ENCODE assay signal across 16 cellular contexts in genomic region chr3:27877122-27878011, GRCh38.
DNase-seq lines count a peak whose midpoint lies in the region; ATAC-seq and TF ChIP-seq lines count a peak whose summit lies in the region.
"Had no signal": no experiment of that assay in that cellular context is flagged by ENCODE, and none has a peak within 500 bp of the region (broad histone marks: within the 10 kb centered on the region; RNA-seq: fewer than 3 reads in every experiment).

No MANE protein-coding gene starts in this region.

- H2AFZ ChIP-seq in GM23338: no peak overlapping the region

- TF ChIP-seq EP300 in upper lobe of left lung (IDR thresholded peaks at IDR 0.05): no peak

- no peaks in the 10 kb centered on the region for H3F3A ChIP-seq in GM23338 (replicated peaks; ENCODE audit: low read depth)

- H3K27me3 ChIP-seq in GM23338 (ENCODE audit: insufficient read depth) (no peaks in the 10 kb centered on the region), right lobe of liver (no peaks in the 10 kb centered on the region), upper lobe of left lung (no peaks in the 10 kb centered on the region)
- H3K27me3 ChIP-seq: thyroid gland had no signal

- H3K9me3 ChIP-seq in right lobe of liver (no peaks in the 10 kb centered on the region), upper lobe of left lung (no peaks in the 10 kb centered on the region)
- H3K9me3 ChIP-seq: thyroid gland had no signal

- H3K9me3 Mint-ChIP-seq in T-helper 1 cell treated with Interleukin-12 subunit alpha and Interleukin-12 subunit beta and Interleukin-4 antibody, amounts not matched to agents 30 μg/mL and 1 μg/mL, for 36 hours: no peaks in the 10 kb centered on the region
- no peaks in the 10 kb centered on the region for H3K9me3 Mint-ChIP-seq in GM23338
- H3K9me3 Mint-ChIP-seq in activated naive CD8-positive, alpha-beta T cell treated with anti-CD3 and anti-CD28 coated beads for 36 hours: peaks cover 2% of the 10 kb centered on the region
- H3K9me3 Mint-ChIP-seq: neural crest cell had no signal

- no peaks in the 10 kb centered on the region for H3K27me3 Mint-ChIP-seq in T-helper 1 cell treated with Interleukin-12 subunit alpha and Interleukin-12 subunit beta and Interleukin-4 antibody, amounts not matched to agents 30 μg/mL and 1 μg/mL, for 36 hours (ENCODE audit: low read depth)
- H3K27me3 Mint-ChIP-seq in GM23338 (ENCODE audit: insufficient read depth, low read depth, poor library complexity): no peaks in the 10 kb centered on the region
- H3K27me3 Mint-ChIP-seq in activated naive CD8-positive, alpha-beta T cell treated with anti-CD3 and anti-CD28 coated beads for 36 hours: no peaks in the 10 kb centered on the region

- H3K79me2 ChIP-seq in GM23338 (replicated peaks; ENCODE audit: insufficient read depth): no peaks in the 10 kb centered on the region

- H3K4me1 Mint-ChIP-seq in T-helper 1 cell treated with Interleukin-12 subunit alpha and Interleukin-12 subunit beta and Interleukin-4 antibody, amounts not matched to agents 30 μg/mL and 1 μg/mL, for 36 hours (ENCODE audit: low read depth): peaks cover 39% of the 10 kb centered on the region
- H3K4me1 Mint-ChIP-seq in GM23338: peaks cover 7% of the 10 kb centered on the region; the same call in 2 of the 3 replicates
- H3K4me1 Mint-ChIP-seq in activated naive CD8-positive, alpha-beta T cell treated with anti-CD3 and anti-CD28 coated beads for 36 hours: peaks cover 57% of the 10 kb centered on the region
- H3K4me1 Mint-ChIP-seq: neural crest cell had no signal

- H3K27ac Mint-ChIP-seq in T-helper 1 cell treated with Interleukin-12 subunit alpha and Interleukin-12 subunit beta and Interleukin-4 antibody, amounts not matched to agents 30 μg/mL and 1 μg/mL, for 36 hours: peak overlapping the region; percentile 2
- no peak overlapping the region; the same call in 1 of the 2 replicates for H3K27ac Mint-ChIP-seq in GM23338
- H3K27ac Mint-ChIP-seq in activated naive CD8-positive, alpha-beta T cell treated with anti-CD3 and anti-CD28 coated beads for 36 hours: peak overlapping the region; percentile 78

- no peaks in the 10 kb centered on the region for H4K20me1 ChIP-seq in GM23338 (replicated peaks; ENCODE audit: insufficient read depth)

- DNase-seq in T-helper 1 cell (no peak), GM23338 (ENCODE audit: low spot score) (peak; percentile 58), right lobe of liver (no peak), upper lobe of left lung (no peak), activated gamma-delta T cell (lab: John Stamatoyannopoulos, UW) (no peak)
- DNase-seq in activated naive CD8-positive, alpha-beta T cell treated with anti-CD3 and anti-CD28 coated beads for 36 hours: no peak
- DNase-seq: activated effector memory CD4-positive, alpha-beta T cell treated with anti-CD3 and anti-CD28 coated beads, Interleukin-2, amount 50 U/mL, for 16 hours; hippocampal formation; mesenchymal stem cell; NCI-H446; NK-92 treated with Interleukin-12 subunit alpha and Interleukin-12 subunit beta, amount 100 ng/mL, for 24 hours; thyroid gland had no signal

- H3K4me3 Mint-ChIP-seq in T-helper 1 cell treated with Interleukin-12 subunit alpha and Interleukin-12 subunit beta and Interleukin-4 antibody, amounts not matched to agents 30 μg/mL and 1 μg/mL, for 36 hours: peak overlapping the region; percentile 0
- H3K4me3 Mint-ChIP-seq in GM23338: no peak overlapping the region
- H3K4me3 Mint-ChIP-seq in activated naive CD8-positive, alpha-beta T cell treated with anti-CD3 and anti-CD28 coated beads for 36 hours: peak overlapping the region; percentile 45
- H3K4me3 Mint-ChIP-seq: neural crest cell had no signal

- no peak overlapping the region for H3K4me3 ChIP-seq in GM23338
- H3K4me3 ChIP-seq in right lobe of liver: no peak overlapping the region
- no peak overlapping the region for H3K4me3 ChIP-seq in upper lobe of left lung
- H3K4me3 ChIP-seq: coronary artery, thyroid gland had no signal

- intact Hi-C loops in right lobe of liver (cut with DNase I): no loop called here

- ATAC-seq in GM23338: no peak
- peak; percentile 45 to 81 (median 64) for ATAC-seq in right lobe of liver
- ATAC-seq in GM21390 (IDR thresholded peaks at IDR 0.05; ENCODE audit: unreplicated experiment): no peak
- ATAC-seq in upper lobe of left lung (ENCODE audit: low FRiP score in 2 of 2): no peak

- TF ChIP-seq POLR2A in right lobe of liver (IDR thresholded peaks at IDR 0.05): no peak
- no peak for TF ChIP-seq POLR2A in upper lobe of left lung (IDR thresholded peaks at IDR 0.05)

- H3K4me1 ChIP-seq in GM23338 (ENCODE audit: insufficient read depth) (peaks cover 4% of the 10 kb centered on the region; the same call in 1 of the 2 replicates), right lobe of liver (peaks cover 0 to 14% (median 0%) of the 10 kb centered on the region in 4 donors), upper lobe of left lung (no peaks in the 10 kb centered on the region)
- H3K4me1 ChIP-seq: thyroid gland had no signal

- no peak for TF ChIP-seq CTCF in GM23338 (conservative IDR thresholded peaks at IDR 0.05; ENCODE audit: low read depth in 2 of 2)
- no peak for TF ChIP-seq CTCF in right lobe of liver (IDR thresholded peaks at IDR 0.05)
- no peak for TF ChIP-seq CTCF in upper lobe of left lung (IDR thresholded peaks at IDR 0.05)

- H3K9me2 ChIP-seq in GM23338 (ENCODE audit: insufficient read depth): peaks cover 4% of the 10 kb centered on the region; the same call in 1 of the 2 replicates

- H3K36me3 ChIP-seq in GM23338 (ENCODE audit: insufficient read depth) (no peaks in the 10 kb centered on the region), right lobe of liver (no peaks in the 10 kb centered on the region), upper lobe of left lung (no peaks in the 10 kb centered on the region)
- H3K36me3 ChIP-seq: thyroid gland had no signal

- 20% methylated on average over 7 of the region's 7 CpGs for whole genome bisulfite sequencing in right lobe of liver (ENCODE audit: insufficient coverage, low coverage, low lambda C conversion rate, missing lambda C conversion rate)
- 52% methylated on average over 7 of the region's 7 CpGs for WGBS in upper lobe of left lung, 2 donors

- H3K4me2 ChIP-seq in GM23338: no peak overlapping the region

- peaks cover 8% of the 10 kb centered on the region for H3K36me3 Mint-ChIP-seq in T-helper 1 cell treated with Interleukin-12 subunit alpha and Interleukin-12 subunit beta and Interleukin-4 antibody, amounts not matched to agents 30 μg/mL and 1 μg/mL, for 36 hours (ENCODE audit: low read depth)
- no peaks in the 10 kb centered on the region for H3K36me3 Mint-ChIP-seq in GM23338 (ENCODE audit: low read depth)
- peaks cover 3% of the 10 kb centered on the region for H3K36me3 Mint-ChIP-seq in activated naive CD8-positive, alpha-beta T cell treated with anti-CD3 and anti-CD28 coated beads for 36 hours

- no peak overlapping the region for H3K27ac ChIP-seq in GM23338 (ENCODE audit: low read depth)
- no peak overlapping the region for H3K27ac ChIP-seq in right lobe of liver
- H3K27ac ChIP-seq in upper lobe of left lung: no peak overlapping the region
- H3K27ac ChIP-seq: coronary artery, thyroid gland had no signal

TF ChIP-seq in GM23338, 12 proteins besides CTCF, POLR2A, EP300 and RAD21:
- TF ChIP-seq STAT1 (IDR thresholded peaks at IDR 0.05; ENCODE audit: unreplicated experiment) (no peak), ZNF114 (CRISPR knock-in tag; IDR thresholded peaks at IDR 0.05) (peak; percentile 50; the same call in 1 of the 2 replicates)

Comparison
In these comparisons a context has a peak if more than half of its experiments do, and no peak if none do; other contexts are left out.
1. ATAC-seq: peak in right lobe of liver (4 of 4); none in GM23338 (single experiment), GM21390 (single experiment) and upper lobe of left lung (0 of 2).